In genomic region chr18:28175930-28176673, GRCh38 we compare ENCODE assay signal across 8 cellular contexts. TPM values are rescaled to one million over a fixed set of nuclear protein-coding genes. Genes with fewer than 3 reads are reported as not detected.
DNase-seq lines count a peak whose midpoint lies in the region; ATAC-seq and TF ChIP-seq lines count a peak whose summit lies in the region.

No MANE protein-coding gene starts in this region.

- DNase-seq in DMS153 treated with DMSO at 0.1 percent for 48 hours (lab: John Stamatoyannopoulos, UW; ENCODE audit: unreplicated experiment) (peak; percentile 56), MG63 (peak; percentile 26), adrenal gland (peak in 6 of 7 donors; percentile 20 to 50 (median 40))

- H3K9me3 ChIP-seq in MG63: no peaks in the 10 kb centered on the region
- no peaks in the 10 kb centered on the region for H3K9me3 ChIP-seq in adrenal gland (replicated peaks in 1 of 3)
- H3K9me3 ChIP-seq in iPS-15b (ENCODE audit: control insufficient read depth, insufficient read depth, low read length): no peaks in the 10 kb centered on the region

- WGBS in adrenal gland, 4 donors: 0 to 2% (median 1%) methylated on average over 28 to 40 of the region's 40 CpGs

- ATAC-seq in HG02759 (IDR thresholded peaks at IDR 0.05; ENCODE audit: unreplicated experiment) (no peak), GM21825 (IDR thresholded peaks at IDR 0.05; ENCODE audit: unreplicated experiment) (no peak), HG03095 (IDR thresholded peaks at IDR 0.05; ENCODE audit: unreplicated experiment) (no peak)

- H3K36me3 ChIP-seq in MG63 (no peaks in the 10 kb centered on the region), adrenal gland (replicated peaks in 1 of 2) (no peaks in the 10 kb centered on the region), iPS-15b (ENCODE audit: control insufficient read depth, insufficient read depth, low read length) (no peaks in the 10 kb centered on the region)

- peaks cover 3 to 20% of the 10 kb centered on the region in 2 donors for H3K4me1 ChIP-seq in adrenal gland (replicated peaks in 1 of 2)
- H3K4me1 ChIP-seq in iPS-15b (ENCODE audit: control insufficient read depth, insufficient read depth, low read length): peaks cover 10% of the 10 kb centered on the region

- no peak for TF ChIP-seq POLR2A in adrenal gland (IDR thresholded peaks at IDR 0.05)

- H3K4me3 ChIP-seq in MG63 (peak overlapping the region; percentile 70), adrenal gland (peak overlapping the region; percentile 40 to 89 (median 56)), iPS-15b (ENCODE audit: low read depth, low read length) (peak overlapping the region; percentile 55), skin epidermis (peak overlapping the region in 4 of 7 experiments; percentile 35 to 43 (median 40))

- no peak overlapping the region for H3K9ac ChIP-seq in iPS-15b (ENCODE audit: low read depth, low read length)

- TF ChIP-seq CTCF in adrenal gland (IDR thresholded peaks at IDR 0.05): no peak

- intact Hi-C loops in adrenal gland (cut with DNase I): loop anchor here (10.0 kb wide), 1 partner anchor 171 kb away; no protein-coding TSS in a partner anchor

- H3K27me3 ChIP-seq in MG63 (no peaks in the 10 kb centered on the region; the same call in 1 of the 2 replicates), adrenal gland (no peaks in the 10 kb centered on the region), iPS-15b (ENCODE audit: control insufficient read depth, insufficient read depth, low read length) (peaks cover 53% of the 10 kb centered on the region)

- H3K27ac ChIP-seq in adrenal gland (peak overlapping the region; percentile 30 to 92 (median 83)), skin epidermis (no peak overlapping the region)

RNA-seq across cellular contexts. Expression of gene CDH2, which starts 0.8 kb away (rescaled TPM):
- 19.8 and 34.1 TPM in 2 replicates for total RNA-seq in MG63 (2014; rRNA removed; shearing (Covaris generic); ENCODE audit: low replicate concordance)
- 100 to 1,000 TPM; 106 to 305 (median 143) TPM for total RNA-seq in adrenal gland
- polyA plus RNA-seq in adrenal gland: 100 to 1,000 TPM in 1 of 3 donors, 10 to 100 TPM in 2; 13.9 to 166 (median 15.4) TPM

Comparison
In these comparisons a context has a peak if more than half of its experiments do, and no peak if none do; other contexts are left out.
1. H3K27ac ChIP-seq: peak in adrenal gland (5 of 5); none in skin epidermis (0 of 21).
2. Peak in every context shown above with its lines, with median percentiles within 50 percentile points of each other: DNase-seq and H3K4me3 ChIP-seq.